In genomic region chr22:46414704-46415103, GRCh38 we compare ENCODE assay signal across 16 cellular contexts.
DNase-seq lines count a peak whose midpoint lies in the region; ATAC-seq, FAIRE-seq and TF ChIP-seq lines count a peak whose summit lies in the region.
"Had no signal": no experiment of that assay in that cellular context is flagged by ENCODE, and none has a peak within 500 bp of the region (broad histone marks: within the 10 kb centered on the region; RNA-seq: fewer than 3 reads in every experiment).

No MANE protein-coding gene starts in this region.

- TF ChIP-seq CTCF in GM06990 (IDR thresholded peaks at IDR 0.05; ENCODE audit: insufficient read depth, low read length, poor library complexity, severe bottlenecking) (no peak), endodermal cell (conservative IDR thresholded peaks at IDR 0.05) (no peak)

- no peak overlapping the region for H3K14ac ChIP-seq in neuronal stem cell (ENCODE audit: low read length)

- H2BK12ac ChIP-seq in neuronal stem cell (ENCODE audit: low read length) = no peak overlapping the region

- H3K9ac ChIP-seq in endodermal cell (ENCODE audit: extremely low read depth, low read length, poor library complexity, severe bottlenecking) = no peak overlapping the region
- H3K9ac ChIP-seq in neuronal stem cell (ENCODE audit: low read depth, low read length, poor library complexity) = peak overlapping the region; percentile 78
- H3K9ac ChIP-seq: BLaER1 treated with 17β-estradiol and CSF1 and Interleukin-3, amounts not matched to agents 10 nM and 100 nM had no signal

- no peak overlapping the region for H4K8ac ChIP-seq in neuronal stem cell (ENCODE audit: low read depth, low read length)

- ATAC-seq in HG03469 (IDR thresholded peaks at IDR 0.05; ENCODE audit: unreplicated experiment) (no peak), HG03280 (IDR thresholded peaks at IDR 0.05; ENCODE audit: unreplicated experiment) (no peak)
- ATAC-seq in natural killer cell treated with Interleukin-12 subunit alpha and Interleukin-12 subunit beta and Interleukin-15 and Interleukin-18, amount 100 ng/mL, for 72 hours = no peak
- ATAC-seq: GM23338 had no signal

- no peak overlapping the region for H4K91ac ChIP-seq in neuronal stem cell (ENCODE audit: low read depth, low read length, poor library complexity)

- peak; percentile 47 for DNase-seq in GM06990 (ENCODE audit: extremely low read depth, insufficient read length)
- peak; percentile 16 for DNase-seq in MV-4-11 (lab: John Stamatoyannopoulos, UW)
- DNase-seq in endodermal cell = no peak
- DNase-seq in neuronal stem cell (ENCODE audit: low spot score) = no peak
- no peak for DNase-seq in frontal cortex (ENCODE audit: low spot score in 2 of 2)
- DNase-seq in natural killer cell treated with Interleukin-12 subunit alpha and Interleukin-12 subunit beta and Interleukin-15 and Interleukin-18, amount 100 ng/mL, for 72 hours (ENCODE audit: low spot score) = no peak
- DNase-seq: 8988T; AML-193; CD4-positive, CD25-positive, alpha-beta regulatory T cell; DMS 273 treated with DMSO at 0.1 percent for 48 hours; H7 had no signal

- peak overlapping the region; percentile 60 for H2AK5ac ChIP-seq in neuronal stem cell (ENCODE audit: low read depth, low read length)

- peak overlapping the region; percentile 5 for H2BK15ac ChIP-seq in neuronal stem cell (ENCODE audit: low read length)

- peak overlapping the region; percentile 52 for H3K23ac ChIP-seq in neuronal stem cell (ENCODE audit: low read depth, low read length, poor library complexity)

- H3K18ac ChIP-seq in neuronal stem cell (ENCODE audit: low read length) = peak overlapping the region; percentile 81

- H3K4me3 ChIP-seq in GM06990 (replicated peaks; ENCODE audit: low read depth, low read length) (no peak overlapping the region), endodermal cell (ENCODE audit: low read length) (no peak overlapping the region), neuronal stem cell (ENCODE audit: low read length in 2 of 2) (no peak overlapping the region)
- H3K4me3 ChIP-seq: BLaER1 treated with 17β-estradiol and CSF1 and Interleukin-3, amounts not matched to agents 10 nM and 100 nM; GM23338 had no signal

- H3K79me1 ChIP-seq in neuronal stem cell (ENCODE audit: low read depth, low read length) = no peaks in the 10 kb centered on the region

- no peak overlapping the region for H3K4me3 Mint-ChIP-seq in endodermal cell
- H3K4me3 Mint-ChIP-seq in natural killer cell treated with Interleukin-12 subunit alpha and Interleukin-12 subunit beta and Interleukin-15 and Interleukin-18, amount 100 ng/mL, for 72 hours = no peak overlapping the region
- H3K4me3 Mint-ChIP-seq: CD4-positive, CD25-positive, alpha-beta regulatory T cell; GM23338 had no signal

- H2BK5ac ChIP-seq in neuronal stem cell (ENCODE audit: low read length) = no peak overlapping the region

- H3K4me1 ChIP-seq in endodermal cell (ENCODE audit: control insufficient read depth, insufficient read depth, low read length) = peaks cover 3% of the 10 kb centered on the region
- H3K4me1 ChIP-seq in neuronal stem cell (ENCODE audit: control insufficient read depth in 2 of 2, insufficient read depth in 1 of 2, low read depth in 1 of 2, low read length in 2 of 2) = peaks cover 13% of the 10 kb centered on the region in 2 donors

- no peaks in the 10 kb centered on the region for H3K9me3 ChIP-seq in endodermal cell (ENCODE audit: control insufficient read depth, low read length)
- peaks cover 0 to 6% of the 10 kb centered on the region in 2 donors for H3K9me3 ChIP-seq in neuronal stem cell (replicated peaks in 1 of 2; ENCODE audit: control insufficient read depth in 2 of 2, insufficient read depth in 1 of 2, low read depth in 1 of 2, low read length in 2 of 2)
- H3K9me3 ChIP-seq: BLaER1 treated with 17β-estradiol and CSF1 and Interleukin-3, amounts not matched to agents 10 nM and 100 nM had no signal

- H3K36me3 ChIP-seq in GM06990 (ENCODE audit: control insufficient read depth, insufficient read depth, low read length) (no peaks in the 10 kb centered on the region), endodermal cell (ENCODE audit: control insufficient read depth, insufficient read depth, low read length) (peaks cover 9% of the 10 kb centered on the region), neuronal stem cell (replicated peaks in 1 of 2; ENCODE audit: control insufficient read depth in 2 of 2, insufficient read depth in 2 of 2, low read length in 2 of 2) (peaks cover 0 to 18% of the 10 kb centered on the region in 2 donors)
- H3K36me3 ChIP-seq: BLaER1 treated with 17β-estradiol and CSF1 and Interleukin-3, amounts not matched to agents 10 nM and 100 nM had no signal

- H3K4me1 Mint-ChIP-seq in endodermal cell = peaks cover 9% of the 10 kb centered on the region
- H3K4me1 Mint-ChIP-seq in natural killer cell treated with Interleukin-12 subunit alpha and Interleukin-12 subunit beta and Interleukin-15 and Interleukin-18, amount 100 ng/mL, for 72 hours (ENCODE audit: low read depth in 2 of 2) = peaks cover 0 to 2% of the 10 kb centered on the region in 2 donors
- H3K4me1 Mint-ChIP-seq: CD4-positive, CD25-positive, alpha-beta regulatory T cell; GM23338 had no signal

- peak overlapping the region; percentile 26 for H3K27ac Mint-ChIP-seq in endodermal cell
- H3K27ac Mint-ChIP-seq in natural killer cell treated with Interleukin-12 subunit alpha and Interleukin-12 subunit beta and Interleukin-15 and Interleukin-18, amount 100 ng/mL, for 72 hours = no peak overlapping the region
- H3K27ac Mint-ChIP-seq: CD4-positive, CD25-positive, alpha-beta regulatory T cell; GM23338 had no signal

- no peak overlapping the region for H3K4me2 ChIP-seq in neuronal stem cell (ENCODE audit: insufficient read depth, low read length, poor library complexity, severe bottlenecking)
- H3K4me2 ChIP-seq: BLaER1 treated with 17β-estradiol and CSF1 and Interleukin-3, amounts not matched to agents 10 nM and 100 nM; GM23338 had no signal

- WGBS in endodermal cell (ENCODE audit: insufficient coverage in 1 of 2, insufficient read length in 1 of 2), 2 experiments = 90 to 99% methylated on average over 8 to 19 of the region's 19 CpGs
- WGBS in neuronal stem cell (ENCODE audit: extremely low coverage in 2 of 2, insufficient read length in 2 of 2, insufficient replicate concordance in 1 of 2), 2 donors = no CpG with 5 or more reads among the region's 19 CpGs

- FAIRE-seq in frontal cortex (lab: Jason Lieb, UNC) = no peak
- FAIRE-seq: GM18507 had no signal

- H3K27me3 ChIP-seq in GM06990 (replicated peaks; ENCODE audit: control insufficient read depth, insufficient read depth, low read length) (no peaks in the 10 kb centered on the region), endodermal cell (ENCODE audit: control insufficient read depth, insufficient read depth, low read length, poor library complexity, severe bottlenecking) (no peaks in the 10 kb centered on the region), neuronal stem cell (ENCODE audit: control insufficient read depth in 3 of 3, insufficient read depth in 3 of 3, low read depth in 1 of 3, low read length in 3 of 3) (peaks cover 0 to 2% (median 0%) of the 10 kb centered on the region in 3 experiments)
- H3K27me3 ChIP-seq: BLaER1 treated with 17β-estradiol and CSF1 and Interleukin-3, amounts not matched to agents 10 nM and 100 nM had no signal

- no peak overlapping the region for H3K4ac ChIP-seq in neuronal stem cell (ENCODE audit: low read length)

- no peaks in the 10 kb centered on the region for H3K9me3 Mint-ChIP-seq in endodermal cell
- H3K9me3 Mint-ChIP-seq in natural killer cell treated with Interleukin-12 subunit alpha and Interleukin-12 subunit beta and Interleukin-15 and Interleukin-18, amount 100 ng/mL, for 72 hours = no peaks in the 10 kb centered on the region
- H3K9me3 Mint-ChIP-seq: CD4-positive, CD25-positive, alpha-beta regulatory T cell; GM23338 had no signal

- no peak overlapping the region for H2AFZ ChIP-seq in neuronal stem cell (ENCODE audit: low read length)
- H2AFZ ChIP-seq: GM23338 had no signal

- no peak overlapping the region for H3K27ac ChIP-seq in endodermal cell (ENCODE audit: low read depth, low read length)
- H3K27ac ChIP-seq in neuronal stem cell (replicated peaks; ENCODE audit: low read length) = no peak overlapping the region
- H3K27ac ChIP-seq: BLaER1 treated with 17β-estradiol and CSF1 and Interleukin-3, amounts not matched to agents 10 nM and 100 nM had no signal

- no peak overlapping the region for H2BK120ac ChIP-seq in neuronal stem cell (ENCODE audit: low read depth, low read length)

- peaks cover 9% of the 10 kb centered on the region for H3K36me3 Mint-ChIP-seq in endodermal cell (ENCODE audit: low read depth)
- no peaks in the 10 kb centered on the region for H3K36me3 Mint-ChIP-seq in natural killer cell treated with Interleukin-12 subunit alpha and Interleukin-12 subunit beta and Interleukin-15 and Interleukin-18, amount 100 ng/mL, for 72 hours
- H3K36me3 Mint-ChIP-seq: CD4-positive, CD25-positive, alpha-beta regulatory T cell had no signal

- peaks cover 13% of the 10 kb centered on the region for H3K27me3 Mint-ChIP-seq in endodermal cell (ENCODE audit: insufficient read depth)
- peaks cover 0 to 7% of the 10 kb centered on the region in 2 donors for H3K27me3 Mint-ChIP-seq in natural killer cell treated with Interleukin-12 subunit alpha and Interleukin-12 subunit beta and Interleukin-15 and Interleukin-18, amount 100 ng/mL, for 72 hours
- H3K27me3 Mint-ChIP-seq: CD4-positive, CD25-positive, alpha-beta regulatory T cell had no signal

Comparison
In these comparisons a context has a peak if more than half of its experiments do, and no peak if none do; other contexts are left out.
1. DNase-seq: peak in GM06990 (single experiment) and MV-4-11 (single experiment); none in endodermal cell (single experiment), neuronal stem cell (single experiment), frontal cortex (0 of 2) and natural killer cell treated with Interleukin-12 subunit alpha and Interleukin-12 subunit beta and Interleukin-15 and Interleukin-18, amount 100 ng/mL, for 72 hours (single experiment).